14 cellular contexts compared by ENCODE assay signal in genomic region chr22:45830531-45831245, GRCh38.
DNase-seq lines count a peak whose midpoint lies in the region; ATAC-seq and TF ChIP-seq lines count a peak whose summit lies in the region.
"Had no signal": no experiment of that assay in that cellular context is flagged by ENCODE, and none has a peak within 500 bp of the region (broad histone marks: within the 10 kb centered on the region; RNA-seq: fewer than 3 reads in every experiment).

No MANE protein-coding gene starts in this region.

- peaks cover 1 to 21% of the 10 kb centered on the region in 2 donors for H3K4me1 Mint-ChIP-seq in natural killer cell

- H3K27ac Mint-ChIP-seq in natural killer cell: no peak overlapping the region

- no peaks in the 10 kb centered on the region for H3K27me3 ChIP-seq in OCI-LY1 (ENCODE audit: insufficient read depth, low read length)
- H3K27me3 ChIP-seq: right atrium auricular region had no signal

- no peak overlapping the region for H3K4me2 ChIP-seq in OCI-LY1 (ENCODE audit: low read length)

- no peaks in the 10 kb centered on the region for H3K9me3 Mint-ChIP-seq in natural killer cell

- H3K9me3 ChIP-seq in OCI-LY1 (ENCODE audit: low read length): peaks cover 14% of the 10 kb centered on the region; the same call in 1 of the 2 replicates
- H3K9me3 ChIP-seq: right atrium auricular region had no signal

- H3K9ac ChIP-seq in OCI-LY1 (ENCODE audit: low read length): peak overlapping the region; percentile 1; the same call in 1 of the 2 replicates

- H3K27ac ChIP-seq in OCI-LY1 (ENCODE audit: low read depth, low read length, poor library complexity, severe bottlenecking): peak overlapping the region; percentile 86
- H3K27ac ChIP-seq: right atrium auricular region had no signal

- no peaks in the 10 kb centered on the region for H3F3A ChIP-seq in OCI-LY1 (ENCODE audit: insufficient read depth, low read length)

- no peaks in the 10 kb centered on the region for H3K27me3 Mint-ChIP-seq in natural killer cell (ENCODE audit: low read depth in 2 of 2)

- no peaks in the 10 kb centered on the region for H3K36me3 Mint-ChIP-seq in natural killer cell

- intact Hi-C loops in natural killer cell (cut with micrococcal nuclease): no loop called here

- TF ChIP-seq CTCF in OCI-LY1 (IDR thresholded peaks at IDR 0.05; ENCODE audit: low read length) (no peak), epithelial cell of esophagus (IDR thresholded peaks at IDR 0.05; ENCODE audit: insufficient read depth, low read depth, low read length, missing control alignments) (no peak), natural killer cell (IDR thresholded peaks at IDR 0.05) (no peak)

- no peak overlapping the region for H2AFZ ChIP-seq in OCI-LY1 (ENCODE audit: low read length)

- no peaks in the 10 kb centered on the region for H3K79me2 ChIP-seq in OCI-LY1 (ENCODE audit: insufficient read depth, low read length)

- H3K4me1 ChIP-seq in OCI-LY1 (ENCODE audit: insufficient read depth, low read length, severe bottlenecking): peaks cover 41% of the 10 kb centered on the region
- H3K4me1 ChIP-seq: right atrium auricular region had no signal

- H4K20me1 ChIP-seq in OCI-LY1 (ENCODE audit: insufficient read depth, low read length): no peaks in the 10 kb centered on the region

- no peak overlapping the region for H3K4me3 Mint-ChIP-seq in natural killer cell

- ATAC-seq in GM19452 (IDR thresholded peaks at IDR 0.05; ENCODE audit: unreplicated experiment) (no peak), natural killer cell (no peak)

- peaks cover 54% of the 10 kb centered on the region for H3K36me3 ChIP-seq in OCI-LY1 (ENCODE audit: insufficient read depth, low read length)
- H3K36me3 ChIP-seq: right atrium auricular region had no signal

- H3K9me2 ChIP-seq in OCI-LY1 (ENCODE audit: low read depth, low read length): no peaks in the 10 kb centered on the region

- peak; percentile 6 for DNase-seq in NCI-H2107 treated with DMSO at 0.1 percent for 48 hours (lab: John Stamatoyannopoulos, UW; ENCODE audit: unreplicated experiment)
- no peak for DNase-seq in NCI-H2107 (lab: John Stamatoyannopoulos, UW)
- DNase-seq in epithelial cell of esophagus (ENCODE audit: low read depth): peak; percentile 76
- DNase-seq in renal cortical epithelial cell (ENCODE audit: low read depth): peak; percentile 28
- no peak for DNase-seq in natural killer cell
- DNase-seq in SIG-M5 treated with dmso at 0.1 percent for 504 hours (lab: John Stamatoyannopoulos, UW; ENCODE audit: unreplicated experiment): no peak
- DNase-seq: 8988T; activated CD8-positive, alpha-beta memory T cell treated with anti-CD3 and anti-CD28 coated beads, Interleukin-2, amount 50 U/mL, for 4 hours; amniotic stem cell; effector memory CD4-positive, alpha-beta T cell; hypothalamus had no signal

- H3K4me3 ChIP-seq in OCI-LY1 (ENCODE audit: low read depth, low read length, poor library complexity, severe bottlenecking) (no peak overlapping the region), epithelial cell of esophagus (ENCODE audit: low read length) (no peak overlapping the region)
- H3K4me3 ChIP-seq: right atrium auricular region had no signal

Comparison
In these comparisons a context has a peak if more than half of its experiments do, and no peak if none do; other contexts are left out.
1. DNase-seq: peak in NCI-H2107 treated with DMSO at 0.1 percent for 48 hours (single experiment), epithelial cell of esophagus (single experiment) and renal cortical epithelial cell (single experiment); none in NCI-H2107 (single experiment), natural killer cell (single experiment) and SIG-M5 treated with dmso at 0.1 percent for 504 hours (single experiment).